In genomic region chr14:59309291-59309900, GRCh38 we compare ENCODE assay signal across 24 cellular contexts.
DNase-seq lines count a peak whose midpoint lies in the region; ATAC-seq and TF ChIP-seq lines count a peak whose summit lies in the region.
"Had no signal": no experiment of that assay in that cellular context is flagged by ENCODE, and none has a peak within 500 bp of the region (broad histone marks: within the 10 kb centered on the region; RNA-seq: fewer than 3 reads in every experiment).

No MANE protein-coding gene starts in this region.

- H3K36me3 ChIP-seq in heart right ventricle (no peaks in the 10 kb centered on the region), esophagus muscularis mucosa (no peaks in the 10 kb centered on the region), rectal smooth muscle tissue (ENCODE audit: control insufficient read depth, insufficient read depth, low read length) (no peaks in the 10 kb centered on the region), uterus (no peaks in the 10 kb centered on the region)
- H3K36me3 ChIP-seq: breast epithelium, colonic mucosa, esophagus squamous epithelium, spleen had no signal

- no peak overlapping the region for H3K9ac ChIP-seq in rectal smooth muscle tissue (ENCODE audit: low read length)
- H3K9ac ChIP-seq: KMS-11 had no signal

- H3K9me3 ChIP-seq in heart right ventricle: no peaks in the 10 kb centered on the region
- H3K9me3 ChIP-seq in esophagus muscularis mucosa: no peaks in the 10 kb centered on the region
- no peaks in the 10 kb centered on the region for H3K9me3 ChIP-seq in uterus
- H3K9me3 ChIP-seq: breast epithelium, colonic mucosa, esophagus squamous epithelium, spleen had no signal

- 63 to 67% methylated on average over 7 of the region's 7 CpGs for WGBS in heart right ventricle, 2 donors
- 63% methylated on average over 7 of the region's 7 CpGs for whole genome bisulfite sequencing in esophagus muscularis mucosa

- intact Hi-C loops in heart right ventricle (cut with DNase I): loop anchor here in 2 of 10 donors (10.0 kb wide), 1 partner anchor 115 kb away; no protein-coding TSS in a partner anchor
- intact Hi-C loops in Right ventricle myocardium superior (cut with DNase I): no loop called here
- intact Hi-C loops in esophagus muscularis mucosa (cut with DNase I): no loop called here
- intact Hi-C loops in uterus (cut with DNase I; ENCODE audit: low total_unique reads): no loop called here

- no peak for TF ChIP-seq POLR2A in esophagus muscularis mucosa (IDR thresholded peaks at IDR 0.05; ENCODE audit: low read depth)
- TF ChIP-seq POLR2A in uterus (IDR thresholded peaks at IDR 0.05): no peak

- TF ChIP-seq EP300 in esophagus muscularis mucosa (IDR thresholded peaks at IDR 0.05): no peak

- H3K4me3 ChIP-seq in heart right ventricle: no peak overlapping the region
- H3K4me3 ChIP-seq in esophagus muscularis mucosa: no peak overlapping the region
- H3K4me3 ChIP-seq in rectal smooth muscle tissue (ENCODE audit: low read length): no peak overlapping the region
- no peak overlapping the region for H3K4me3 ChIP-seq in uterus
- H3K4me3 ChIP-seq: breast epithelium, colonic mucosa, esophagus squamous epithelium, spleen had no signal

- ATAC-seq in heart right ventricle: peak in 1 of 8 donors; percentile 7
- ATAC-seq in Right ventricle myocardium superior (ENCODE audit: poor library complexity): no peak
- ATAC-seq in HG03521 (IDR thresholded peaks at IDR 0.05; ENCODE audit: unreplicated experiment): no peak
- ATAC-seq: activated CD4-positive, alpha-beta T cell treated with anti-CD3 and anti-CD28 coated beads for 36 hours; activated T-cell treated with anti-CD3 and anti-CD28 coated beads, Interleukin-2, amount 50 U/mL, for 4 hours; stimulated activated effector memory CD8-positive, alpha-beta T cell treated with anti-CD3 and anti-CD28 coated beads, Interleukin-12 subunit alpha, Interleukin-12 subunit beta, amount 100 ng/mL, for 72 hours had no signal

- H3K4me1 ChIP-seq in heart right ventricle: peaks cover 6 to 94% (median 54%) of the 10 kb centered on the region in 9 donors
- peaks cover 54 to 87% (median 82%) of the 10 kb centered on the region in 4 donors for H3K4me1 ChIP-seq in esophagus muscularis mucosa
- peaks cover 43% of the 10 kb centered on the region for H3K4me1 ChIP-seq in rectal smooth muscle tissue (ENCODE audit: control insufficient read depth, insufficient read depth, low read length)
- H3K4me1 ChIP-seq in uterus: peaks cover 0 to 10% of the 10 kb centered on the region in 2 donors
- H3K4me1 ChIP-seq: breast epithelium, colonic mucosa had no signal

- no peaks in the 10 kb centered on the region for H3K27me3 ChIP-seq in heart right ventricle
- H3K27me3 ChIP-seq in esophagus muscularis mucosa: no peaks in the 10 kb centered on the region
- no peaks in the 10 kb centered on the region for H3K27me3 ChIP-seq in rectal smooth muscle tissue (ENCODE audit: control insufficient read depth, insufficient read depth, low read length)
- H3K27me3 ChIP-seq in uterus: no peaks in the 10 kb centered on the region
- H3K27me3 ChIP-seq: breast epithelium, colonic mucosa, esophagus squamous epithelium, spleen had no signal

- H3K27ac ChIP-seq in heart right ventricle (peak overlapping the region in 7 of 10 donors; percentile 14 to 59 (median 37)), esophagus muscularis mucosa (replicated peaks in 1 of 4) (peak overlapping the region; percentile 5 to 53 (median 25)), rectal smooth muscle tissue (ENCODE audit: low read depth, low read length) (peak overlapping the region; percentile 49), uterus (peak overlapping the region; percentile 13 to 42), caudate nucleus (ENCODE audit: low read depth, low read length) (no peak overlapping the region)
- H3K27ac ChIP-seq: breast epithelium, colonic mucosa, esophagus squamous epithelium, KMS-11, spleen had no signal

- TF ChIP-seq CTCF in heart right ventricle (IDR thresholded peaks at IDR 0.05): no peak
- no peak for TF ChIP-seq CTCF in esophagus muscularis mucosa (IDR thresholded peaks at IDR 0.05)
- no peak for TF ChIP-seq CTCF in uterus (IDR thresholded peaks at IDR 0.05)

- DNase-seq in heart right ventricle (no peak), Right ventricle myocardium superior (no peak), esophagus muscularis mucosa (ENCODE audit: extremely low spot score) (no peak), uterus (no peak), caudate nucleus (lab: John Stamatoyannopoulos, UW) (no peak), NCI-H187 treated with DMSO at 0.1 percent for 48 hours (lab: John Stamatoyannopoulos, UW) (no peak)
- DNase-seq: 8988T; activated CD4-positive, alpha-beta T cell treated with anti-CD3 and anti-CD28 coated beads for 36 hours; activated naive CD4-positive, alpha-beta T cell; activated T-cell treated with anti-CD3 and anti-CD28 coated beads, Interleukin-2, amount 50 U/mL, for 4 hours; colonic mucosa; DMS53; esophagus squamous epithelium; kidney glomerular epithelial cell; NCI-H1436; NCI-H524; NK-92 treated with Interleukin-12 subunit alpha and Interleukin-12 subunit beta, amount 100 ng/mL, for 24 hours; spleen; stimulated activated CD4-positive, alpha-beta T cell treated with anti-CD3 and anti-CD28 coated beads, Interleukin-2, amount 100 ng/mL, for 48 hours had no signal
